In genomic region chr22:49656883-49657274, GRCh38 we compare ENCODE assay signal across 8 cellular contexts.
A peak's percentile ranks its signal among the peaks of the same experiment; 100 is the strongest.
DNase-seq lines count a peak whose midpoint lies in the region; ATAC-seq and FAIRE-seq lines count a peak whose summit lies in the region.
"Not testable (repeated sequence)": the region's sequence is repeated elsewhere in the genome, so short reads cannot be mapped to it uniquely, and the experiment has no call there.

No MANE protein-coding gene starts in this region.

- H3K4me3 ChIP-seq in BLaER1: peak overlapping the region; percentile 91
- H3K4me3 ChIP-seq in naive thymus-derived CD4-positive, alpha-beta T cell (ENCODE audit: low read length): peak overlapping the region; percentile 87

- H3K27ac Mint-ChIP-seq in T-cell: peak overlapping the region; percentile 90 to 93
- peak overlapping the region; percentile 94 for H3K27ac Mint-ChIP-seq in activated T-helper 17 cell treated with anti-CD3 and anti-CD28 coated beads, Interleukin-2, amount 50 U/mL, for 72 hours
- peak overlapping the region; percentile 76 to 95 (median 90) for H3K27ac Mint-ChIP-seq in naive thymus-derived CD4-positive, alpha-beta T cell

- not testable (repeated sequence) for H3K27me3 ChIP-seq in BLaER1; naive thymus-derived CD4-positive, alpha-beta T cell (ENCODE audit: control insufficient read depth in 2 of 2, insufficient read depth in 2 of 2, low read length in 2 of 2)

- H3K4me1 ChIP-seq in BLaER1: peaks cover 77% of the 10 kb centered on the region
- peaks cover 17 to 25% of the 10 kb centered on the region in 2 donors for H3K4me1 ChIP-seq in naive thymus-derived CD4-positive, alpha-beta T cell (ENCODE audit: control insufficient read depth in 2 of 2, insufficient read depth in 2 of 2, low read length in 2 of 2)

- CTCF ChIA-PET in T-cell (lab: Charles Lee): interaction anchor here in 1 of 2 donors (0.6 kb wide), 1 partner anchor 10 kb away, joined by 6 read pairs; no protein-coding TSS in a partner anchor
- CTCF ChIA-PET in naive thymus-derived CD4-positive, alpha-beta T cell (lab: Charles Lee): not testable (repeated sequence)

- peak; percentile 98 for FAIRE-seq in GM19239 (lab: Jason Lieb, UNC)

- not testable (repeated sequence) for DNase-seq in GM19239 (ENCODE audit: insufficient read length, low spot score)
- peak in 23 of 34 experiments; percentile 15 to 59 (median 33) for DNase-seq in T-cell
- peak in 5 of 9 donors; percentile 32 to 52 (median 44) for DNase-seq in naive thymus-derived CD4-positive, alpha-beta T cell
- DNase-seq in stimulated activated CD4-positive, alpha-beta T cell treated with anti-CD3 and anti-CD28 coated beads, TNF-alpha, amount 100 ng/mL, for 4 hours (ENCODE audit: low read depth in 3 of 3): peak in 2 of 3 experiments; percentile 25 to 27

- peaks cover 49% of the 10 kb centered on the region for H4K20me1 ChIP-seq in BLaER1

- POLR2A ChIA-PET in T-cell (lab: Charles Lee): interaction anchor here in 1 of 2 donors (0.6 kb wide), 1 partner anchor 48 kb away, joined by 3 read pairs; no protein-coding TSS in a partner anchor
- POLR2A ChIA-PET in naive thymus-derived CD4-positive, alpha-beta T cell (lab: Charles Lee): interaction anchor here (0.6 to 0.9 kb wide), 2 partner anchors 13 to 178 kb away, joined by 3 to 4 read pairs; no protein-coding TSS in a partner anchor

- H3K27ac ChIP-seq in BLaER1: peak overlapping the region; percentile 87
- H3K27ac ChIP-seq in naive thymus-derived CD4-positive, alpha-beta T cell (ENCODE audit: low read depth, low read length): peak overlapping the region; percentile 65

- peak overlapping the region; percentile 99 for H3K4me2 ChIP-seq in BLaER1

- H3K4me1 Mint-ChIP-seq in T-cell: peaks cover 36 to 43% (median 42%) of the 10 kb centered on the region in 3 donors
- H3K4me1 Mint-ChIP-seq in activated T-helper 17 cell treated with anti-CD3 and anti-CD28 coated beads, Interleukin-2, amount 50 U/mL, for 72 hours: not testable (repeated sequence)
- H3K4me1 Mint-ChIP-seq in naive thymus-derived CD4-positive, alpha-beta T cell: peaks cover 16 to 61% (median 40%) of the 10 kb centered on the region in 7 donors

- H3K36me3 ChIP-seq in BLaER1: peaks cover 43% of the 10 kb centered on the region
- not testable (repeated sequence) for H3K36me3 ChIP-seq in naive thymus-derived CD4-positive, alpha-beta T cell (ENCODE audit: control insufficient read depth in 2 of 3, insufficient read depth in 3 of 3, low read length in 3 of 3)

- peak overlapping the region; percentile 91 to 95 (median 93) for H3K4me3 Mint-ChIP-seq in T-cell
- H3K4me3 Mint-ChIP-seq in activated T-helper 17 cell treated with anti-CD3 and anti-CD28 coated beads, Interleukin-2, amount 50 U/mL, for 72 hours: peak overlapping the region; percentile 97
- H3K4me3 Mint-ChIP-seq in naive thymus-derived CD4-positive, alpha-beta T cell: peak overlapping the region; percentile 92 to 99 (median 94)

- peaks cover 22% of the 10 kb centered on the region for H3K9me3 ChIP-seq in BLaER1
- not testable (repeated sequence) for H3K9me3 ChIP-seq in naive thymus-derived CD4-positive, alpha-beta T cell (ENCODE audit: control insufficient read depth in 2 of 3, low read length in 3 of 3)

- ATAC-seq in HG02938 (IDR thresholded peaks at IDR 0.05; ENCODE audit: unreplicated experiment) (peak; percentile 35), T-cell (replicated peaks in 1 of 4) (peak; percentile 62 to 75 (median 68)), esophagus mucosa (peak; percentile 48)
- ATAC-seq in activated T-helper 17 cell treated with anti-CD3 and anti-CD28 coated beads, Interleukin-2, amount 50 U/mL, for 72 hours (replicated peaks): peak; percentile 51
- peak; percentile 74 for ATAC-seq in naive thymus-derived CD4-positive, alpha-beta T cell

- H3K36me3 Mint-ChIP-seq in T-cell: peaks cover 11% of the 10 kb centered on the region
- H3K36me3 Mint-ChIP-seq in activated T-helper 17 cell treated with anti-CD3 and anti-CD28 coated beads, Interleukin-2, amount 50 U/mL, for 72 hours (ENCODE audit: low read depth): peaks cover 49% of the 10 kb centered on the region
- peaks cover 4 to 18% (median 10%) of the 10 kb centered on the region in 5 donors for H3K36me3 Mint-ChIP-seq in naive thymus-derived CD4-positive, alpha-beta T cell

- H3K27me3 Mint-ChIP-seq in T-cell; activated T-helper 17 cell treated with anti-CD3 and anti-CD28 coated beads, Interleukin-2, amount 50 U/mL, for 72 hours; naive thymus-derived CD4-positive, alpha-beta T cell: not testable (repeated sequence)

- intact Hi-C loops in naive thymus-derived CD4-positive, alpha-beta T cell (cut with micrococcal nuclease): loop anchor here (1.0 to 10.0 kb wide), 3 partner anchors 13 to 668 kb away; partner anchors contain the start of gene DENND6B (in 1 of the 2)

- not testable (repeated sequence) for H3K9me3 Mint-ChIP-seq in T-cell; activated T-helper 17 cell treated with anti-CD3 and anti-CD28 coated beads, Interleukin-2, amount 50 U/mL, for 72 hours; naive thymus-derived CD4-positive, alpha-beta T cell

- peak overlapping the region; percentile 83 for H3K9ac ChIP-seq in BLaER1
